In the genomic region with DNA sequence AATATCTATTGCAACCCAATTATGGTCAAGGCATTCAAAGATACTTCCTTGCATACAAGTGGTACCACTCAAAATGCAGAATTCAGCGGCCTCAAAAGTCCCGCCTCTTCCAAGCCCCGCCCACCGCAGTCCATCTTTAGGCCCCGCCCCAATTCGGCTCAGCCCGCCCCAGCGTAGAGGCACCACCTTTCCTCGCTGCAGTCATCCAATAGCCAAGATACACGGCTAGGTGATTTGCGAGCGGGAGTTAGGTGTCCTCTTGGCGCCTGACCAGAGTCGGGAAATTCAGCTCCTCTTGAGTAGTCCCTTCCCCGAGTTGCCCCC, we compare ENCODE assay signal across 8 cellular contexts. TPM values are rescaled to one million over a fixed set of nuclear protein-coding genes. Genes with fewer than 3 reads are reported as not detected.
DNase-seq lines count a peak whose midpoint lies in the region; ATAC-seq, FAIRE-seq and TF ChIP-seq lines count a peak whose summit lies in the region.

No MANE protein-coding gene starts in this region.

- POLR2A ChIA-PET in A549 (lab: Yijun Ruan, JAX), result no interaction called here
- POLR2A ChIA-PET in activated B cell treated with CpG ODN at 0.5 μM for 24 hours (lab: Charles Lee), result interaction anchor here (1.1 to 3.7 kb wide), 6 partner anchors 45 to 1000 kb away, joined by 3 to 20 read pairs (median 5); no protein-coding TSS in a partner anchor

- H3K27me3 Mint-ChIP-seq in activated B cell treated with CpG ODN at 0.5 μM for 24 hours, result peaks cover 11% of the 10 kb centered on the region
- H3K27me3 Mint-ChIP-seq in central memory CD8-positive, alpha-beta T cell, result peaks cover 22% of the 10 kb centered on the region

- peaks cover 12% of the 10 kb centered on the region for H3K36me3 Mint-ChIP-seq in activated B cell treated with CpG ODN at 0.5 μM for 24 hours (ENCODE audit: low read depth)
- H3K36me3 Mint-ChIP-seq in central memory CD8-positive, alpha-beta T cell (ENCODE audit: insufficient read depth), result peaks cover 6% of the 10 kb centered on the region

- H3K4me1 Mint-ChIP-seq in activated B cell treated with CpG ODN at 0.5 μM for 24 hours, result peaks cover 44% of the 10 kb centered on the region
- peaks cover 38% of the 10 kb centered on the region for H3K4me1 Mint-ChIP-seq in central memory CD8-positive, alpha-beta T cell

- peak overlapping the region; percentile 74 for H3K4me2 ChIP-seq in A549

- WGBS in A549 (ENCODE audit: missing lambda C conversion rate), result 2% methylated on average over 4 of the region's 15 CpGs

- peak overlapping the region; percentile 95 for H3K4me3 Mint-ChIP-seq in activated B cell treated with CpG ODN at 0.5 μM for 24 hours
- H3K4me3 Mint-ChIP-seq in central memory CD8-positive, alpha-beta T cell, result peak overlapping the region; percentile 89

- peak; percentile 91 to 94 for ATAC-seq in A549
- peak; percentile 75 for ATAC-seq in GM18868 (IDR thresholded peaks at IDR 0.05; ENCODE audit: unreplicated experiment)
- peak; percentile 59 for ATAC-seq in HG03108 (IDR thresholded peaks at IDR 0.05; ENCODE audit: unreplicated experiment)
- ATAC-seq in activated B cell treated with CpG ODN at 0.5 μM for 24 hours (ENCODE audit: low read depth), result peak; percentile 80
- peak; percentile 89 for ATAC-seq in central memory CD8-positive, alpha-beta T cell (replicated peaks; ENCODE audit: extremely low read depth, poor library complexity, severe bottlenecking)

- H3K27me3 ChIP-seq in kidney epithelial cell (ENCODE audit: control insufficient read depth, insufficient read depth, low read length), result no peaks in the 10 kb centered on the region

- TF ChIP-seq CTCF in A549 (IDR thresholded peaks at IDR 0.05) (no peak), activated B cell treated with CpG ODN at 0.5 μM for 24 hours (IDR thresholded peaks at IDR 0.05) (no peak), kidney epithelial cell (IDR thresholded peaks at IDR 0.05; ENCODE audit: insufficient read depth, low read length, poor library complexity, severe bottlenecking) (no peak)

- H3K9me3 ChIP-seq in A549, result no peaks in the 10 kb centered on the region

- no peak for TF ChIP-seq RAD21 in A549 (conservative IDR thresholded peaks at IDR 0.05 in 1 of 2, IDR thresholded peaks at IDR 0.05 in 1 of 2)

- H3K4me1 ChIP-seq in A549, result 0 out of 3 replicates have a peak, but pooled peaks cover 3% of the 10 kb centered on the region

- no peak for TF ChIP-seq EP300 in A549 (IDR thresholded peaks at IDR 0.05)

- CTCF ChIA-PET in A549 (lab: Yijun Ruan, JAX), result no interaction called here
- CTCF ChIA-PET in activated B cell treated with CpG ODN at 0.5 μM for 24 hours (lab: Charles Lee), result interaction anchor here (1.3 kb wide), 1 partner anchor 54 kb away, joined by 5 read pairs; no protein-coding TSS in a partner anchor

- intact Hi-C loops in activated B cell treated with CpG ODN at 0.5 μM for 24 hours (cut with micrococcal nuclease), result loop anchor here (1.0 to 5.0 kb wide), 10 partner anchors 44 to 1517 kb away; partner anchors contain the start of genes LMAN1 and ZNF532

- peak overlapping the region; percentile 100 for H3K27ac Mint-ChIP-seq in activated B cell treated with CpG ODN at 0.5 μM for 24 hours
- peak overlapping the region; percentile 99 for H3K27ac Mint-ChIP-seq in central memory CD8-positive, alpha-beta T cell (ENCODE audit: low read depth)

- H3K36me3 ChIP-seq in kidney epithelial cell (ENCODE audit: control insufficient read depth, insufficient read depth, low read length), result no peaks in the 10 kb centered on the region

- no peaks in the 10 kb centered on the region for H3K9me3 Mint-ChIP-seq in activated B cell treated with CpG ODN at 0.5 μM for 24 hours
- H3K9me3 Mint-ChIP-seq in central memory CD8-positive, alpha-beta T cell, result no peaks in the 10 kb centered on the region

- no peak for TF ChIP-seq POLR2A in A549 (IDR thresholded peaks at IDR 0.05; ENCODE audit: low read length)

- H3K4me3 ChIP-seq in A549 (peak overlapping the region; percentile 75), kidney epithelial cell (ENCODE audit: low read depth, low read length) (peak overlapping the region; percentile 75)

- H3K27ac ChIP-seq in A549, result peak overlapping the region; percentile 81 to 92

- no peak for FAIRE-seq in A549 (lab: Jason Lieb, UNC)

- DNase-seq in A549 (ENCODE audit: low read depth in 1 of 2, low spot score in 1 of 2), result peak; percentile 88 to 91
- DNase-seq in NCI-H2227 (lab: John Stamatoyannopoulos, UW; ENCODE audit: unreplicated experiment), result peak; percentile 95
- DNase-seq in activated B cell treated with CpG ODN at 0.5 μM for 24 hours, result no peak
- peak; percentile 92 to 93 for DNase-seq in central memory CD8-positive, alpha-beta T cell (ENCODE audit: low spot score in 2 of 2)
- DNase-seq in kidney epithelial cell (ENCODE audit: low read depth), result peak; percentile 52
- DNase-seq in stimulated activated CD4-positive, alpha-beta T cell treated with anti-CD3 and anti-CD28 coated beads, Interleukin-1b, Interleukin-23, amount 100 ng/mL, for 1 hour (ENCODE audit: low read depth in 2 of 2), result peak; percentile 83

TF ChIP-seq in A549, 52 proteins besides CTCF, POLR2A, EP300 and RAD21:
- no peak for TF ChIP-seq PHF8 (IDR thresholded peaks at IDR 0.05; ENCODE audit: borderline replicate concordance, low read depth)
- TF ChIP-seq TFCP2L1 (CRISPR knock-in tag; IDR thresholded peaks at IDR 0.05), result no peak
- no peak for TF ChIP-seq GATA3 (IDR thresholded peaks at IDR 0.05; ENCODE audit: borderline replicate concordance)
- TF ChIP-seq FOSL2 (IDR thresholded peaks at IDR 0.05), result no peak
- TF ChIP-seq FOSL2 (CRISPR knock-in tag; IDR thresholded peaks at IDR 0.05), result no peak
- no peak for TF ChIP-seq SREBF2 (IDR thresholded peaks at IDR 0.05)
- no peak for TF ChIP-seq CEBPB (IDR thresholded peaks at IDR 0.05)
- no peak for TF ChIP-seq RARB (CRISPR knock-in tag; IDR thresholded peaks at IDR 0.05)
- TF ChIP-seq RCOR1 (IDR thresholded peaks at IDR 0.05; ENCODE audit: low read depth, low read length), result no peak
- TF ChIP-seq, protein P1, sequence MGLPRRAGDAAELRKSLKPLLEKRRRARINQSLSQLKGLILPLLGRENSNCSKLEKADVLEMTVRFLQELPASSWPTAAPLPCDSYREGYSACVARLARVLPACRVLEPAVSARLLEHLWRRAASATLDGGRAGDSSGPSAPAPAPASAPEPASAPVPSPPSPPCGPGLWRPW (IDR thresholded peaks at IDR 0.05), result no peak
- TF ChIP-seq ZSCAN20 (CRISPR knock-in tag; IDR thresholded peaks at IDR 0.05), result no peak
- no peak for TF ChIP-seq CBX2 (IDR thresholded peaks at IDR 0.05; ENCODE audit: borderline replicate concordance, low read depth)
- no peak for TF ChIP-seq SMC3 (IDR thresholded peaks at IDR 0.05)
- no peak for TF ChIP-seq CBX8 (IDR thresholded peaks at IDR 0.05)
- TF ChIP-seq, protein P2, sequence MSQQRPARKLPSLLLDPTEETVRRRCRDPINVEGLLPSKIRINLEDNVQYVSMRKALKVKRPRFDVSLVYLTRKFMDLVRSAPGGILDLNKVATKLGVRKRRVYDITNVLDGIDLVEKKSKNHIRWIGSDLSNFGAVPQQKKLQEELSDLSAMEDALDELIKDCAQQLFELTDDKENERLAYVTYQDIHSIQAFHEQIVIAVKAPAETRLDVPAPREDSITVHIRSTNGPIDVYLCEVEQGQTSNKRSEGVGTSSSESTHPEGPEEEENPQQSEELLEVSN (IDR thresholded peaks at IDR 0.05; ENCODE audit: borderline replicate concordance, low read depth), result no peak
- no peak for TF ChIP-seq JUNB (IDR thresholded peaks at IDR 0.05)
- TF ChIP-seq BHLHE40 (IDR thresholded peaks at IDR 0.05; ENCODE audit: low read depth, low read length), result no peak
- no peak for TF ChIP-seq KDM1A (IDR thresholded peaks at IDR 0.05; ENCODE audit: low read depth)
- no peak for TF ChIP-seq NFE2L2 (conservative IDR thresholded peaks at IDR 0.05; ENCODE audit: low read length)
- no peak for TF ChIP-seq KDM5A (IDR thresholded peaks at IDR 0.05)
- no peak for TF ChIP-seq NPAS2 (CRISPR knock-in tag; IDR thresholded peaks at IDR 0.05; ENCODE audit: borderline replicate concordance)
TF ChIP-seq in A549: peak in this region for 0.

RNA-seq across cellular contexts. Expression of gene SEC11C, which starts 0.4 kb away (rescaled TPM):
- polyA plus RNA-seq in A549 (2011; rRNA removed) (51.4 and 94.9 TPM in 2 replicates), A549 (2017; fragmentation: RNase III; extraction: RNeasy Plus Mini Kit Qiagen cat#74134 plus additional on column Dnase treatment) (65.1 to 71.1 TPM (median 66.5 TPM) in 3 replicates)
- 32.9 and 34.4 TPM in 2 replicates for polyA plus RNA-seq in A549 (2012; cell fraction: cytosol; rRNA removed)
- polyA plus RNA-seq in A549 (2012; cell fraction: nucleus; rRNA removed), result 12.5 and 13.5 TPM in 2 replicates
- polyA minus RNA-seq in A549 (2011; rRNA and poly(A)+ RNA removed), result 6.5 and 7.8 TPM in 2 replicates
- total RNA-seq in activated B cell treated with CpG ODN at 0.5 μM for 24 hours (112 and 126 TPM in 2 replicates), kidney epithelial cell (88.1 and 97.9 TPM in 2 replicates)
